In the genomic region with DNA sequence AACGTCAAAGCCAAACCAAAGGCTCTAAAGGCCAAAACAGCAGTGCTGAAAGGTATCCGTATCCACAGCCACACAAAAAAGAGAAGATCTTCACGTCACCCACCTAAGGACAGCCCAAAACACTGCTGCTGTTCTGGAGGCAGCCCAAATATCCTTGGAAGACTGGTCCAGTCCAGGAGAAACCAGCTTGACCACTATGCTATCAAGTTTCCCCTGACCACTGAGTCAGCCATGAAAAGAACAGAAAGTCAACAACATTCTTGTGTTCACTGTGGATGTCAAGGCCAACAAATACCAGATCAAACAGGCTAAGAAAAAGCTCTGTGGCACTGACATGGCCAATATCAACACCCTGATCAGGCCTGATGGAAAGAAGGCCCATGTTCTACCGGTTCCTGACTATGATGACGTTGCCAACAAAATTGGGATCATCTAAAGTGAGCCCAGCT, we compare ENCODE assay signal across 1 cellular context.
TF ChIP-seq lines count a peak whose summit lies in the region.

No MANE protein-coding gene starts in this region.

TF ChIP-seq in HepG2, 621 proteins besides CTCF, POLR2A, EP300 and RAD21 (continued from another document and continues in another):
- TF ChIP-seq ZNF766 (CRISPR knock-in tag; IDR thresholded peaks at IDR 0.05; ENCODE audit: borderline replicate concordance), result 0 out of 2 replicates have a peak, but pooled peaks have one; percentile 39
- 0 out of 2 replicates have a peak, but pooled peaks have one; percentile 24 for TF ChIP-seq TGIF2 (CRISPR knock-in tag; IDR thresholded peaks at IDR 0.05)
- peak; percentile 93 for TF ChIP-seq RARA (CRISPR knock-in tag; IDR thresholded peaks at IDR 0.05)
- TF ChIP-seq ZFP36 (IDR thresholded peaks at IDR 0.05; ENCODE audit: borderline replicate concordance, low read depth, low read length, partially characterized antibody), result no peak
- TF ChIP-seq, protein P1, sequence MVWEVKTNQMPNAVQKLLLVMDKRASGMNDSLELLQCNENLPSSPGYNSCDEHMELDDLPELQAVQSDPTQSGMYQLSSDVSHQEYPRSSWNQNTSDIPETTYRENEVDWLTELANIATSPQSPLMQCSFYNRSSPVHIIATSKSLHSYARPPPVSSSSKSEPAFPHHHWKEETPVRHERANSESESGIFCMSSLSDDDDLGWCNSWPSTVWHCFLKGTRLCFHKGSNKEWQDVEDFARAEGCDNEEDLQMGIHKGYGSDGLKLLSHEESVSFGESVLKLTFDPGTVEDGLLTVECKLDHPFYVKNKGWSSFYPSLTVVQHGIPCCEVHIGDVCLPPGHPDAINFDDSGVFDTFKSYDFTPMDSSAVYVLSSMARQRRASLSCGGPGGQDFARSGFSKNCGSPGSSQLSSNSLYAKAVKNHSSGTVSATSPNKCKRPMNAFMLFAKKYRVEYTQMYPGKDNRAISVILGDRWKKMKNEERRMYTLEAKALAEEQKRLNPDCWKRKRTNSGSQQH (CRISPR knock-in tag; IDR thresholded peaks at IDR 0.05; ENCODE audit: low read depth), result 0 out of 2 replicates have a peak, but pooled peaks have one; percentile 46
- TF ChIP-seq MED1 (CRISPR knock-in tag; IDR thresholded peaks at IDR 0.05), result peak; percentile 90
- peak; percentile 17; the same call in 1 of the 2 replicates for TF ChIP-seq ZSCAN12 (CRISPR knock-in tag; IDR thresholded peaks at IDR 0.05)
- TF ChIP-seq ZNF552 (CRISPR knock-in tag; IDR thresholded peaks at IDR 0.05; ENCODE audit: borderline replicate concordance), result no peak
- TF ChIP-seq EZH2 (conservative IDR thresholded peaks at IDR 0.05; ENCODE audit: low read depth, low read length), result no peak
- TF ChIP-seq, protein P2, sequence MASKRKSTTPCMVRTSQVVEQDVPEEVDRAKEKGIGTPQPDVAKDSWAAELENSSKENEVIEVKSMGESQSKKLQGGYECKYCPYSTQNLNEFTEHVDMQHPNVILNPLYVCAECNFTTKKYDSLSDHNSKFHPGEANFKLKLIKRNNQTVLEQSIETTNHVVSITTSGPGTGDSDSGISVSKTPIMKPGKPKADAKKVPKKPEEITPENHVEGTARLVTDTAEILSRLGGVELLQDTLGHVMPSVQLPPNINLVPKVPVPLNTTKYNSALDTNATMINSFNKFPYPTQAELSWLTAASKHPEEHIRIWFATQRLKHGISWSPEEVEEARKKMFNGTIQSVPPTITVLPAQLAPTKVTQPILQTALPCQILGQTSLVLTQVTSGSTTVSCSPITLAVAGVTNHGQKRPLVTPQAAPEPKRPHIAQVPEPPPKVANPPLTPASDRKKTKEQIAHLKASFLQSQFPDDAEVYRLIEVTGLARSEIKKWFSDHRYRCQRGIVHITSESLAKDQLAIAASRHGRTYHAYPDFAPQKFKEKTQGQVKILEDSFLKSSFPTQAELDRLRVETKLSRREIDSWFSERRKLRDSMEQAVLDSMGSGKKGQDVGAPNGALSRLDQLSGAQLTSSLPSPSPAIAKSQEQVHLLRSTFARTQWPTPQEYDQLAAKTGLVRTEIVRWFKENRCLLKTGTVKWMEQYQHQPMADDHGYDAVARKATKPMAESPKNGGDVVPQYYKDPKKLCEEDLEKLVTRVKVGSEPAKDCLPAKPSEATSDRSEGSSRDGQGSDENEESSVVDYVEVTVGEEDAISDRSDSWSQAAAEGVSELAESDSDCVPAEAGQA (IDR thresholded peaks at IDR 0.05; ENCODE audit: low read depth), result no peak
- TF ChIP-seq, protein P2 (CRISPR knock-in tag; IDR thresholded peaks at IDR 0.05; ENCODE audit: borderline replicate concordance), result no peak
- peak; percentile 97 for TF ChIP-seq FOSL2 (CRISPR knock-in tag; IDR thresholded peaks at IDR 0.05)
- TF ChIP-seq ZNF879 (CRISPR knock-in tag; IDR thresholded peaks at IDR 0.05), result no peak
- no peak for TF ChIP-seq ZBTB7A (CRISPR knock-in tag; IDR thresholded peaks at IDR 0.05)
- TF ChIP-seq HNRNPH1 (optimal IDR thresholded peaks at IDR 0.05; ENCODE audit: low read depth, low read length), result no peak
- 0 out of 2 replicates have a peak, but pooled peaks have one; percentile 64 for TF ChIP-seq ZNF329 (CRISPR knock-in tag; IDR thresholded peaks at IDR 0.05; ENCODE audit: low read depth)
- peak; percentile 84; the same call in 1 of the 2 replicates for TF ChIP-seq HMG20A (CRISPR knock-in tag; IDR thresholded peaks at IDR 0.05; ENCODE audit: borderline replicate concordance)
- peak; percentile 48 to 57; a peak in 2 of 4 replicates for TF ChIP-seq NR2F1 (CRISPR knock-in tag; IDR thresholded peaks at IDR 0.05)
- TF ChIP-seq TEAD3 (CRISPR knock-in tag; optimal IDR thresholded peaks at IDR 0.05; ENCODE audit: borderline replicate concordance), result peak; percentile 96
- no peak; the same call in 1 of the 2 replicates for TF ChIP-seq ZSCAN9 (CRISPR knock-in tag; IDR thresholded peaks at IDR 0.05; ENCODE audit: borderline replicate concordance)
- TF ChIP-seq CREB1 (IDR thresholded peaks at IDR 0.05), result peak; percentile 75
- peak; percentile 83 for TF ChIP-seq CREB1 (CRISPR knock-in tag; IDR thresholded peaks at IDR 0.05)
- no peak for TF ChIP-seq NFRKB (IDR thresholded peaks at IDR 0.05)
- TF ChIP-seq MED13 (CRISPR knock-in tag; IDR thresholded peaks at IDR 0.05), result no peak
- no peak for TF ChIP-seq CENPBD1 (CRISPR knock-in tag; IDR thresholded peaks at IDR 0.05; ENCODE audit: borderline replicate concordance, low read depth)
- peak; percentile 99 for TF ChIP-seq FOXA3 (CRISPR knock-in tag; IDR thresholded peaks at IDR 0.05)
- no peak for TF ChIP-seq KLF9 (CRISPR knock-in tag; IDR thresholded peaks at IDR 0.05; ENCODE audit: low read depth)
- no peak for TF ChIP-seq ZFP82 (CRISPR knock-in tag; IDR thresholded peaks at IDR 0.05; ENCODE audit: borderline replicate concordance)
- peak; percentile 62 for TF ChIP-seq CEBPG (CRISPR knock-in tag; IDR thresholded peaks at IDR 0.05)
- no peak for TF ChIP-seq SAFB2 (CRISPR knock-in tag; IDR thresholded peaks at IDR 0.05; ENCODE audit: borderline replicate concordance, low read depth)
- TF ChIP-seq, protein P3, sequence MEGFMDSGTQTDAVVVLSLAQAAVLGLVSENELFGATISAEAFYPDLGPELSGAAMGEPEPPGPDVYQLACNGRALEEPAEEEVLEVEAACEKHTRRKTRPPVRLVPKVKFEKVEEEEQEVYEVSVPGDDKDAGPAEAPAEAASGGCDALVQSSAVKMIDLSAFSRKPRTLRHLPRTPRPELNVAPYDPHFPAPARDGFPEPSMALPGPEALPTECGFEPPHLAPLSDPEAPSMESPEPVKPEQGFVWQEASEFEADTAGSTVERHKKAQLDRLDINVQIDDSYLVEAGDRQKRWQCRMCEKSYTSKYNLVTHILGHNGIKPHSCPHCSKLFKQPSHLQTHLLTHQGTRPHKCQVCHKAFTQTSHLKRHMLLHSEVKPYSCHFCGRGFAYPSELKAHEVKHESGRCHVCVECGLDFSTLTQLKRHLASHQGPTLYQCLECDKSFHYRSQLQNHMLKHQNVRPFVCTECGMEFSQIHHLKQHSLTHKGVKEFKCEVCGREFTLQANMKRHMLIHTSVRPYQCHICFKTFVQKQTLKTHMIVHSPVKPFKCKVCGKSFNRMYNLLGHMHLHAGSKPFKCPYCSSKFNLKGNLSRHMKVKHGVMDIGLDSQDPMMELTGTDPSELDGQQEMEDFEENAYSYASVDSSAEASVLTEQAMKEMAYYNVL (CRISPR knock-in tag; IDR thresholded peaks at IDR 0.05; ENCODE audit: borderline replicate concordance), result peak; percentile 78; the same call in 1 of the 2 replicates
- TF ChIP-seq SALL1 (CRISPR knock-in tag; IDR thresholded peaks at IDR 0.05), result peak; percentile 93
- TF ChIP-seq ZNF253 (CRISPR knock-in tag; IDR thresholded peaks at IDR 0.05; ENCODE audit: borderline replicate concordance), result no peak
- peak; percentile 81 for TF ChIP-seq TARDBP (CRISPR knock-in tag; IDR thresholded peaks at IDR 0.05)
- TF ChIP-seq, protein P4, sequence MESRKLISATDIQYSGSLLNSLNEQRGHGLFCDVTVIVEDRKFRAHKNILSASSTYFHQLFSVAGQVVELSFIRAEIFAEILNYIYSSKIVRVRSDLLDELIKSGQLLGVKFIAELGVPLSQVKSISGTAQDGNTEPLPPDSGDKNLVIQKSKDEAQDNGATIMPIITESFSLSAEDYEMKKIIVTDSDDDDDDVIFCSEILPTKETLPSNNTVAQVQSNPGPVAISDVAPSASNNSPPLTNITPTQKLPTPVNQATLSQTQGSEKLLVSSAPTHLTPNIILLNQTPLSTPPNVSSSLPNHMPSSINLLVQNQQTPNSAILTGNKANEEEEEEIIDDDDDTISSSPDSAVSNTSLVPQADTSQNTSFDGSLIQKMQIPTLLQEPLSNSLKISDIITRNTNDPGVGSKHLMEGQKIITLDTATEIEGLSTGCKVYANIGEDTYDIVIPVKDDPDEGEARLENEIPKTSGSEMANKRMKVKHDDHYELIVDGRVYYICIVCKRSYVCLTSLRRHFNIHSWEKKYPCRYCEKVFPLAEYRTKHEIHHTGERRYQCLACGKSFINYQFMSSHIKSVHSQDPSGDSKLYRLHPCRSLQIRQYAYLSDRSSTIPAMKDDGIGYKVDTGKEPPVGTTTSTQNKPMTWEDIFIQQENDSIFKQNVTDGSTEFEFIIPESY (CRISPR knock-in tag; IDR thresholded peaks at IDR 0.05), result 0 out of 2 replicates have a peak, but pooled peaks have one; percentile 7
- TF ChIP-seq RFXAP (CRISPR knock-in tag; IDR thresholded peaks at IDR 0.05; ENCODE audit: borderline replicate concordance), result 0 out of 2 replicates have a peak, but pooled peaks have one; percentile 45
- TF ChIP-seq PAX8 (CRISPR knock-in tag; IDR thresholded peaks at IDR 0.05; ENCODE audit: borderline replicate concordance), result no peak
- TF ChIP-seq HOXA7 (CRISPR knock-in tag; IDR thresholded peaks at IDR 0.05), result no peak
- TF ChIP-seq ZNF790 (CRISPR knock-in tag; IDR thresholded peaks at IDR 0.05; ENCODE audit: borderline replicate concordance), result no peak
- no peak for TF ChIP-seq ZNF775 (CRISPR knock-in tag; IDR thresholded peaks at IDR 0.05; ENCODE audit: borderline replicate concordance)
- TF ChIP-seq MIER2 (CRISPR knock-in tag; IDR thresholded peaks at IDR 0.05), result peak; percentile 59; the same call in 1 of the 2 replicates
- peak; percentile 83 for TF ChIP-seq BCL6 (CRISPR knock-in tag; IDR thresholded peaks at IDR 0.05)
- TF ChIP-seq FOSL1 (CRISPR knock-in tag; IDR thresholded peaks at IDR 0.05; ENCODE audit: borderline replicate concordance), result peak; percentile 86; the same call in 1 of the 2 replicates
- no peak for TF ChIP-seq ZNF142 (CRISPR knock-in tag; IDR thresholded peaks at IDR 0.05)
- TF ChIP-seq JUN (CRISPR knock-in tag; IDR thresholded peaks at IDR 0.05), result peak; percentile 87
